Comparison of ENCODE assay signal across 11 cellular contexts in genomic region chr2:23111263-23111662, GRCh38.
"Had no signal": no experiment of that assay in that cellular context is flagged by ENCODE, and none has a peak within 500 bp of the region (broad histone marks: within the 10 kb centered on the region; RNA-seq: fewer than 3 reads in every experiment).

No MANE protein-coding gene starts in this region.

- H3K4me1 ChIP-seq: HAP-1 had no signal

- H3K4me3 ChIP-seq: GM23248, GM23338, HAP-1 had no signal

- H3K9me3 ChIP-seq: HAP-1 had no signal

- H2AFZ ChIP-seq: GM23248, GM23338 had no signal

- H3K36me3 ChIP-seq: HAP-1 had no signal

- DNase-seq: GM23248, GOT3, H7, H9, HCEC 1CT, HFFc6 had no signal

- ATAC-seq: GM23338, HCT116 had no signal

- H3K4me2 ChIP-seq: GM23338 had no signal

- H3K9ac ChIP-seq: GM23248 had no signal

- H3K27ac ChIP-seq: GM23248 had no signal

- FAIRE-seq: H1, H54 had no signal
